34 cellular contexts compared by ENCODE assay signal in the genomic region with DNA sequence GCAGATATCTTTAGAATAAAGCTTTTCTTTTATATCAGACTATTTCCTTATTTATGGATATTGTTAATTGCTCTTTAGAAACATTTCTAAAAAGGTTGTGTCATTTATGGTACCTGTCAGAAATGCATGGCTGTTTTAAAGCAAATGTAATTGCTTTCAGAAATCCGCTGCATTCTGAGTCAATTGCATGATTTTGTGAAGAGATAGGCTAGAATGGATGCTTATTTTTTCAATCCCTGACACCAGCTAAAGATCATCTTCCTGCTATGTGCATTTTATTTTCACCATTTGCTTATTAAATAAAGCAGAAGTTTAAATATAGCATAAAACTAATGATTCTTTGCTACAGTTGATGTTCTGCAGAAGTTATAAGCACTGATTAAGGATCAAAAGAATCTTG.
"Had no signal": no experiment of that assay in that cellular context is flagged by ENCODE, and none has a peak within 500 bp of the region (broad histone marks: within the 10 kb centered on the region; RNA-seq: fewer than 3 reads in every experiment).

No MANE protein-coding gene starts in this region.

- DNase-seq: Karpas-422, Kasumi-1, MG63, MM.1S, MV-4-11, NCI-H1048, NCI-H1092, NCI-H1092 treated with DMSO at 0.1 percent for 48 hours, NCI-H1105, NCI-H1105 treated with DMSO at 0.1 percent for 48 hours, NCI-H1417, NCI-H1417 treated with DMSO at 0.1 percent for 48 hours, NCI-H1436, NCI-H1436 treated with DMSO at 0.1 percent for 48 hours, NCI-H146, NCI-H1694, NCI-H1694 treated with DMSO at 0.1 percent for 48 hours, NCI-H187, NCI-H187 treated with DMSO at 0.1 percent for 48 hours, NCI-H1930, NCI-H2029, NCI-H2029 treated with DMSO at 0.1 percent for 48 hours, NCI-H2081, NCI-H2081 treated with DMSO at 0.1 percent for 48 hours, NCI-H2107, NCI-H2171, NCI-H2171 treated with DMSO at 0.1 percent for 48 hours, NCI-H2227 treated with DMSO at 0.1 percent for 48 hours, NCI-H226, NCI-H345, NCI-H446, NCI-H446 treated with DMSO at 0.1 percent for 48 hours, NCI-H510A, NCI-H510A treated with DMSO at 0.1 percent for 48 hours had no signal

- H3K4me3 ChIP-seq: MG63 had no signal

- H3K36me3 ChIP-seq: MG63 had no signal

- H3K27me3 ChIP-seq: MG63 had no signal

- H3K9me3 ChIP-seq: MG63 had no signal
